ENCODE assay signal across 8 cellular contexts in the genomic region with DNA sequence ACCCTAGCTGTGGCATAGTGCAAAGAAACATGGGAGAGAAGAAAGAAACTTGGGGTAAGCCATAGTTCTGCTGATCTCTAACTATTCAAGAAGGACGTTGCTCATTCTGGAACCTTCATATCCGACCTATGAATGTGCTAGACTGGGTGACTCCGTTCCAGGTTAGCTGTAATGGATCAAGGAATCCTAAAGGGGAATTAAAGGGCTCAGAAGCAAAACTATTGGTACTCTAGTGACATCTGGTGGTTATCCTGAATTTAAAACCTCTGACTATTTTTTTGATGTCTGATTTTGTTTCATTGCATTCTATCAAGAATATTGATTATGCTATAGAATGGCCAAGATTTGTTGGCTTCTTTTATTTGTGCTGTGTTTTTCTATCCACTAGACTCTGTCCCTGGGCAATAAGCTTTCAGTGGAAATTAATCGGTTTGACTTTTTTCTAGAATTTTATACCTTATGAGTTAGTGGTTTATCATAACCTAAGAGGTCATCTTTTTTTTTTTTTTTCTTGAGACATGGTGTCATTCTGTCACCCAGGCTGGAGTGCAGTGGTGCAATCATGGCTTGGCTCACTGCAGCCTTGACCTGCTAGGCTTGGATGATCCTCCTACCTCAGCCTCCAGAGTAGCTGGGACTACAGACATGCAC.
A peak's percentile ranks its signal among the peaks of the same experiment; 100 is the strongest.
DNase-seq lines count a peak whose midpoint lies in the region; ATAC-seq and TF ChIP-seq lines count a peak whose summit lies in the region.

No MANE protein-coding gene starts in this region.

- ATAC-seq in GM18858 (IDR thresholded peaks at IDR 0.05; ENCODE audit: unreplicated experiment): no peak
- ATAC-seq in GM19328 (IDR thresholded peaks at IDR 0.05; ENCODE audit: unreplicated experiment): no peak
- ATAC-seq in GM19467 (IDR thresholded peaks at IDR 0.05; ENCODE audit: unreplicated experiment): no peak

- H3K4me3 ChIP-seq in choroid plexus epithelial cell (ENCODE audit: low read depth, low read length): no peak overlapping the region

- DNase-seq in AG08396 (ENCODE audit: low spot score) (peak; percentile 63), GM19240 (ENCODE audit: insufficient read length, low spot score) (peak; percentile 7), NCI-H526 (lab: John Stamatoyannopoulos, UW) (peak; percentile 10 to 60), choroid plexus epithelial cell (ENCODE audit: low read depth) (peak; percentile 78), medulla oblongata (ENCODE audit: extremely low spot score) (peak; percentile 61)

- TF ChIP-seq CTCF in choroid plexus epithelial cell (conservative IDR thresholded peaks at IDR 0.05; ENCODE audit: low read depth, low read length): peak; percentile 51

Comparison
In these comparisons a context has a peak if more than half of its experiments do, and no peak if none do; other contexts are left out.
1. DNase-seq: peak in every context shown above with its lines; median percentile 78 in choroid plexus epithelial cell; 63 in AG08396; 61 in medulla oblongata; 35 in NCI-H526; 7 in GM19240.